8 cellular contexts compared by ENCODE assay signal in genomic region chr19:36604656-36605100, GRCh38. TPM values are rescaled to one million over a fixed set of nuclear protein-coding genes. Genes with fewer than 3 reads are reported as not detected.
A peak's percentile ranks its signal among the peaks of the same experiment; 100 is the strongest.
DNase-seq lines count a peak whose midpoint lies in the region; ATAC-seq, FAIRE-seq and TF ChIP-seq lines count a peak whose summit lies in the region.

No MANE protein-coding gene starts in this region.

- H3K4me3 ChIP-seq in WERI-Rb-1 (ENCODE audit: low read depth, low read length), result peak overlapping the region; percentile 67
- peak overlapping the region; percentile 49 to 67 (median 62) for H3K4me3 ChIP-seq in mammary epithelial cell (replicated peaks in 1 of 3; ENCODE audit: insufficient read depth in 1 of 3, low read depth in 2 of 3, low read length in 3 of 3)
- H3K4me3 ChIP-seq in kidney (ENCODE audit: low read length in 2 of 2), result peak overlapping the region; percentile 73 to 93

- no TSS peak for BruUV-seq in mammary epithelial cell (replicated peaks; lab: Mats Ljungman, UMichigan)

- peak overlapping the region; percentile 85 for H2AFZ ChIP-seq in mammary epithelial cell (ENCODE audit: low read depth, low read length)

- peaks cover 15 to 20% (median 18%) of the 10 kb centered on the region in 3 donors for H3K4me1 Mint-ChIP-seq in IgD-negative memory B cell

- H3K9ac ChIP-seq in mammary epithelial cell (ENCODE audit: insufficient read depth, low read length) (no peak overlapping the region), kidney (ENCODE audit: low read length in 2 of 2) (peak overlapping the region; percentile 32 to 86)

- no peaks in the 10 kb centered on the region for H4K20me1 ChIP-seq in mammary epithelial cell (ENCODE audit: insufficient read depth, low read length)

- H3K27ac ChIP-seq in WERI-Rb-1 (peak overlapping the region; percentile 91), mammary epithelial cell (ENCODE audit: insufficient read depth, low read depth, low read length) (no peak overlapping the region), kidney (ENCODE audit: low read depth in 2 of 2, low read length in 2 of 2) (peak overlapping the region in 1 of 2 donors; percentile 67)

- 7% methylated on average over 11 of the region's 21 CpGs for WGBS in mammary epithelial cell (ENCODE audit: low coverage, missing lambda C conversion rate)

- intact Hi-C loops in mammary epithelial cell (cut with micrococcal nuclease) (no loop called here), kidney (cut with DNase I) (no loop called here)

- ATAC-seq in GM19467 (IDR thresholded peaks at IDR 0.05; ENCODE audit: unreplicated experiment), result peak; percentile 56

- H3K27me3 Mint-ChIP-seq in IgD-negative memory B cell, result no peaks in the 10 kb centered on the region

- no peaks in the 10 kb centered on the region for H3K79me2 ChIP-seq in mammary epithelial cell (ENCODE audit: insufficient read depth, low read length)

- dilution Hi-C loops in mammary epithelial cell (cut with HindIII; ENCODE audit: low sequenced_read_pairs), result loop anchor here (5.0 kb wide), 2 partner anchors 53 to 107 kb away; no protein-coding TSS in a partner anchor

- TF ChIP-seq CTCF in WERI-Rb-1 (IDR thresholded peaks at IDR 0.05; ENCODE audit: low read depth, low read length) (no peak), mammary epithelial cell (conservative IDR thresholded peaks at IDR 0.05 in 1 of 2, IDR thresholded peaks at IDR 0.05 in 1 of 2; ENCODE audit: extremely low read depth in 1 of 2, insufficient read depth in 1 of 2, low read depth in 1 of 2, low read length in 2 of 2) (no peak), kidney (IDR thresholded peaks at IDR 0.05; ENCODE audit: borderline replicate concordance, extremely low read depth, insufficient read depth) (no peak)

- peaks cover 29% of the 10 kb centered on the region for H3K36me3 ChIP-seq in WERI-Rb-1
- no peaks in the 10 kb centered on the region for H3K36me3 ChIP-seq in mammary epithelial cell (ENCODE audit: insufficient read depth, low read length)
- H3K36me3 ChIP-seq in kidney (ENCODE audit: control insufficient read depth in 1 of 2, insufficient read depth in 2 of 2, low read length in 2 of 2), result peaks cover 2 to 5% of the 10 kb centered on the region in 2 donors

- no peak for FAIRE-seq in kidney (lab: Jason Lieb, UNC)

- H3K27me3 ChIP-seq in WERI-Rb-1 (ENCODE audit: insufficient read depth, low read depth, severe bottlenecking), result no peaks in the 10 kb centered on the region
- H3K27me3 ChIP-seq in mammary epithelial cell (ENCODE audit: insufficient read depth, low read length), result no peaks in the 10 kb centered on the region

- DNase-seq in C1 segment of cervical spinal cord (lab: John Stamatoyannopoulos, UW), result peak in 12 of 14 donors; percentile 45 to 84 (median 63)
- DNase-seq in WERI-Rb-1, result peak; percentile 76
- DNase-seq in mammary epithelial cell, result peak; percentile 45
- DNase-seq in kidney, result peak; percentile 83
- peak; percentile 72 to 80 for DNase-seq in stimulated activated CD4-positive, alpha-beta T cell treated with anti-CD3 and anti-CD28 coated beads, Interleukin-1b, Interleukin-23, amount 100 ng/mL, for 1 hour (ENCODE audit: low read depth in 2 of 2)
- DNase-seq in NCI-H1930 (lab: John Stamatoyannopoulos, UW), result no peak

- H3K9me3 ChIP-seq in WERI-Rb-1 (ENCODE audit: severe bottlenecking) (no peaks in the 10 kb centered on the region), mammary epithelial cell (replicated peaks; ENCODE audit: insufficient read depth, low read length) (no peaks in the 10 kb centered on the region), kidney (ENCODE audit: control insufficient read depth in 1 of 2, low read length in 2 of 2) (no peaks in the 10 kb centered on the region)

- in situ Hi-C loops in mammary epithelial cell (cut with MboI; ENCODE audit: low sequenced_read_pairs in 2 of 2), result no loop called here

- H3K4me3 Mint-ChIP-seq in IgD-negative memory B cell, result peak overlapping the region; percentile 83 to 98 (median 91)

- H3K27ac Mint-ChIP-seq in IgD-negative memory B cell, result peak overlapping the region; percentile 94 to 99 (median 96)

- H3K4me1 ChIP-seq in mammary epithelial cell (ENCODE audit: insufficient read depth, low read length) (no peaks in the 10 kb centered on the region), kidney (ENCODE audit: control insufficient read depth in 1 of 2, insufficient read depth in 1 of 2, low read depth in 1 of 2, low read length in 2 of 2) (peaks cover 0 to 4% of the 10 kb centered on the region in 2 donors)

- H3K36me3 Mint-ChIP-seq in IgD-negative memory B cell, result peaks cover 11% of the 10 kb centered on the region

- H3K9me3 Mint-ChIP-seq in IgD-negative memory B cell, result peaks cover 3 to 18% (median 5%) of the 10 kb centered on the region in 3 donors

- CTCF ChIA-PET in mammary epithelial cell (lab: Charles Lee; ENCODE audit: low non-redundant PET), result no interaction called here

- H3K4me2 ChIP-seq in mammary epithelial cell (ENCODE audit: insufficient read depth, low read depth, low read length), result peak overlapping the region; percentile 87

RNA-seq across cellular contexts. Expression of gene ZNF382, which starts 0.4 kb away (rescaled TPM):
- polyA plus RNA-seq in IgD-negative memory B cell, result 7.9 TPM
- total RNA-seq in mammary epithelial cell, result 1 to 10 TPM; 4.7 to 8.7 TPM
- polyA plus RNA-seq in mammary epithelial cell, result 0.49 TPM
- polyA minus RNA-seq in mammary epithelial cell, result not detected
- total RNA-seq in kidney, result 11.0 TPM
- polyA plus RNA-seq in kidney (ENCODE audit: insufficient read depth, low read depth, low replicate concordance), result 1.8 TPM

RNA-seq across cellular contexts. Expression of gene ZNF529, which starts 31.6 kb away (rescaled TPM):
- polyA plus RNA-seq in IgD-negative memory B cell, result 6.1 TPM
- total RNA-seq in mammary epithelial cell, result 10 to 100 TPM; 10.0 to 12.4 TPM
- polyA plus RNA-seq in mammary epithelial cell, result 2.2 TPM
- 2.3 TPM for polyA minus RNA-seq in mammary epithelial cell
- total RNA-seq in kidney, result 17.0 TPM
- polyA plus RNA-seq in kidney (ENCODE audit: insufficient read depth, low read depth, low replicate concordance), result 4.1 TPM

Comparison
In these comparisons a context has a peak if more than half of its experiments do, and no peak if none do; other contexts are left out.
1. DNase-seq: peak in C1 segment of cervical spinal cord (12 of 14), WERI-Rb-1 (single experiment), mammary epithelial cell (single experiment), kidney (single experiment) and stimulated activated CD4-positive, alpha-beta T cell treated with anti-CD3 and anti-CD28 coated beads, Interleukin-1b, Interleukin-23, amount 100 ng/mL, for 1 hour (2 of 2); none in NCI-H1930 (0 of 2).
2. Peak in every context shown above with its lines, with median percentiles within 50 percentile points of each other: H3K4me3 ChIP-seq.